ENCODE assay signal across 8 cellular contexts in the genomic region with DNA sequence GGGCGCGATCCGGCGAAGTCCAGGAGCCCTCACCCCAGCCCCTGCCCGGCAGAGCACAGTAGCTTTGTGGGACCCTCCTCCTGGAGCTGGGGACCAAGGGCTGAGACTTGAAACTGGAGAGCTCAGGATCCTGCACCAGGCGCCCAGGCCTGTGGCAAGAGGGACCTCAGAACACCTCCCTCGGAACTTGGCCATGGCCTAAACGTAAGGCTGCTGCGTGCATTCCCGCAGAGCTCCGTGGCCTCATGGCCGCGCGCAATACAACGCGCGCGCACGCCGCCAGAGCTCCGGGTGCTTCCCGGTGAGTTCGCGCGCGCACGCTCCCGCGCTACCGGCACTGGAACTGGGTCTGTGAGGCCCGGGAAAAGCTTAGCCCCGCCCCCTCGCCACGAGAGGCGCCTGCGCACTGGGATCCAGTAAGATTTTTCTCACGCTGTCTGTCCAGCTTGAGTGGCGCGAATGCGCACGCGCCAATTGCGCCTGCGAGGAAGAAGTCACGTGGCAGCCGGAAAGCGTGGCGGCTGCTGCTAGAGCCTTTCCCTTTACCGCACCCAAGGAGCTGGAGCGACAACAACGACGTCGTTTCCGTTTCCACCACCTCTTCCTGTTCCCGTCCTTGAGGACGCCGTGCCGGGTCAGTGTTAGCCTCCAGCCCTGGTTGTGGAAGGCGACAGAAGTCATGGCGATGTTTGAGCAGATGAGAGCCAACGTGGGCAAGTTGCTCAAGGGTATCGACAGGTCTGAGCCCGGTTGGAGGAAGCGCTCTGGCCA. TPM values are rescaled to one million over a fixed set of nuclear protein-coding genes. Genes with fewer than 3 reads are reported as not detected.
DNase-seq lines count a peak whose midpoint lies in the region; ATAC-seq, FAIRE-seq and TF ChIP-seq lines count a peak whose summit lies in the region.

A gene with protein sequence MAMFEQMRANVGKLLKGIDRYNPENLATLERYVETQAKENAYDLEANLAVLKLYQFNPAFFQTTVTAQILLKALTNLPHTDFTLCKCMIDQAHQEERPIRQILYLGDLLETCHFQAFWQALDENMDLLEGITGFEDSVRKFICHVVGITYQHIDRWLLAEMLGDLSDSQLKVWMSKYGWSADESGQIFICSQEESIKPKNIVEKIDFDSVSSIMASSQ (plus strand): TSS at position 599 of the 771 bp plus-strand sequence. CDS start 81 bp downstream, at position 680.

- POLR2A ChIA-PET in WTC11 (lab: Charles Lee): interaction anchor here (0.5 to 2.6 kb wide), 11 partner anchors 16 to 386 kb away, joined by 3 to 28 read pairs (median 4); partner anchors contain the start of gene ACTN4

- CTCF ChIA-PET in WTC11 (lab: Charles Lee): interaction anchor here (0.6 to 2.4 kb wide), 20 partner anchors 16 to 357 kb away, joined by 3 to 32 read pairs (median 5); partner anchors contain the start of genes ACTN4, FAM98C, GGN and MRPS12

- peak within 1 kb of the TSS; percentile 61 for H2AFZ ChIP-seq in ACC112 (ENCODE audit: low read length, unreplicated experiment)

- H3K36me3 ChIP-seq in ACC112 (ENCODE audit: insufficient read depth, low read length) (no peaks in the 10 kb centered on the region), small intestine (ENCODE audit: control insufficient read depth in 2 of 2, insufficient read depth in 2 of 2, low read length in 2 of 2) (peaks cover 4 to 8% of the 10 kb centered on the region in 2 donors)

- no peaks in the 10 kb centered on the region for H3K27me3 ChIP-seq in ACC112 (ENCODE audit: insufficient read depth, low read length)
- no peaks in the 10 kb centered on the region for H3K27me3 ChIP-seq in small intestine (ENCODE audit: control insufficient read depth in 2 of 2, insufficient read depth in 2 of 2, low read length in 2 of 2)

- H3K9me3 Mint-ChIP-seq in WTC11: no peaks in the 10 kb centered on the region

- DNase-seq in NCI-H226 (peak; percentile 96), WTC11 (ENCODE audit: low spot score) (peak; percentile 99), cardiac fibroblast (ENCODE audit: low read depth in 2 of 2) (peak; percentile 99), iPS-NIHi11 (ENCODE audit: low spot score) (peak; percentile 99), small intestine (peak; percentile 99)

- ATAC-seq in GM18873 (IDR thresholded peaks at IDR 0.05; ENCODE audit: low FRiP score, unreplicated experiment) (peak; percentile 56), HG03159 (IDR thresholded peaks at IDR 0.05; ENCODE audit: unreplicated experiment) (peak; percentile 39), WTC11 (peak; percentile 85)

- H3K27ac ChIP-seq in ACC112 (ENCODE audit: low read depth, low read length): peak within 1 kb of the TSS; percentile 44; the same call in 1 of the 2 replicates
- peak within 1 kb of the TSS; percentile 61 to 88 for H3K27ac ChIP-seq in small intestine (ENCODE audit: low read depth in 1 of 2, low read length in 1 of 2)

- peaks cover 45% of the 10 kb centered on the region for H3K4me1 Mint-ChIP-seq in WTC11

- H3K4me3 Mint-ChIP-seq in WTC11: peak within 1 kb of the TSS; percentile 100

- H3K9me3 ChIP-seq in small intestine (ENCODE audit: control insufficient read depth, low read depth): no peaks in the 10 kb centered on the region

- H3K36me3 Mint-ChIP-seq in WTC11: peaks cover 32% of the 10 kb centered on the region

- 1 to 4% (median 2%) methylated on average over 63 to 64 of the region's 64 CpGs for WGBS in small intestine, 3 donors

- peaks cover 5% of the 10 kb centered on the region for H3K4me1 ChIP-seq in ACC112 (ENCODE audit: control insufficient read depth, insufficient read depth, low read length, unreplicated experiment)
- H3K4me1 ChIP-seq in small intestine (ENCODE audit: control insufficient read depth in 2 of 2, insufficient read depth in 1 of 2, low read depth in 1 of 2, low read length in 1 of 2): no peaks in the 10 kb centered on the region

- peak within 1 kb of the TSS; percentile 99 for H3K27ac Mint-ChIP-seq in WTC11

- no peaks in the 10 kb centered on the region; the same call in 1 of the 2 replicates for H3K27me3 Mint-ChIP-seq in WTC11 (ENCODE audit: low read depth)

- H3K79me2 ChIP-seq in ACC112 (ENCODE audit: control insufficient read depth, insufficient read depth, low read length, unreplicated experiment): peaks cover 15% of the 10 kb centered on the region

- no peak for TF ChIP-seq CTCF in WTC11 (IDR thresholded peaks at IDR 0.05)
- TF ChIP-seq CTCF in cardiac fibroblast (IDR thresholded peaks at IDR 0.05; ENCODE audit: low read depth, low read length): no peak

- peak within 1 kb of the TSS; percentile 93 for H3K4me3 ChIP-seq in ACC112 (ENCODE audit: low read depth, low read length)
- peak within 1 kb of the TSS; percentile 79 to 98 for H3K4me3 ChIP-seq in cardiac fibroblast (replicated peaks in 1 of 2; ENCODE audit: low read depth in 2 of 2, low read length in 2 of 2)
- H3K4me3 ChIP-seq in small intestine (ENCODE audit: low read depth in 1 of 2, low read length in 2 of 2): peak within 1 kb of the TSS; percentile 52 to 83

- FAIRE-seq in small intestine (lab: Jason Lieb, UNC): no peak

TF ChIP-seq in WTC11, 78 proteins besides CTCF, POLR2A, EP300 and RAD21 (continues in another document):
- no peak; the same call in 1 of the 2 replicates for TF ChIP-seq CREB1 (CRISPR knock-in tag; IDR thresholded peaks at IDR 0.05)
- no peak; the same call in 1 of the 2 replicates for TF ChIP-seq NR3C1 (CRISPR knock-in tag; conservative IDR thresholded peaks at IDR 0.05; ENCODE audit: low read depth)
- no peak for TF ChIP-seq MYBL2 (CRISPR knock-in tag; IDR thresholded peaks at IDR 0.05)
- peak; percentile 85 for TF ChIP-seq JUN (CRISPR knock-in tag; IDR thresholded peaks at IDR 0.05)
- peak; percentile 99 for TF ChIP-seq FOXK1 (CRISPR knock-in tag; IDR thresholded peaks at IDR 0.05)
- TF ChIP-seq ATF6 (CRISPR knock-in tag; IDR thresholded peaks at IDR 0.05): no peak
- no peak for TF ChIP-seq NFE2L1 (CRISPR knock-in tag; IDR thresholded peaks at IDR 0.05)
- TF ChIP-seq GTF2I (CRISPR knock-in tag; conservative IDR thresholded peaks at IDR 0.05): no peak
- TF ChIP-seq, protein P1, sequence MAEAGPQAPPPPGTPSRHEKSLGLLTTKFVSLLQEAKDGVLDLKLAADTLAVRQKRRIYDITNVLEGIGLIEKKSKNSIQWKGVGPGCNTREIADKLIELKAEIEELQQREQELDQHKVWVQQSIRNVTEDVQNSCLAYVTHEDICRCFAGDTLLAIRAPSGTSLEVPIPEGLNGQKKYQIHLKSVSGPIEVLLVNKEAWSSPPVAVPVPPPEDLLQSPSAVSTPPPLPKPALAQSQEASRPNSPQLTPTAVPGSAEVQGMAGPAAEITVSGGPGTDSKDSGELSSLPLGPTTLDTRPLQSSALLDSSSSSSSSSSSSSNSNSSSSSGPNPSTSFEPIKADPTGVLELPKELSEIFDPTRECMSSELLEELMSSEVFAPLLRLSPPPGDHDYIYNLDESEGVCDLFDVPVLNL (CRISPR knock-in tag; IDR thresholded peaks at IDR 0.05; ENCODE audit: borderline replicate concordance, low read depth): no peak
- TF ChIP-seq AFF4 (CRISPR knock-in tag; IDR thresholded peaks at IDR 0.05; ENCODE audit: borderline replicate concordance): no peak

RNA-seq across cellular contexts. Expression of the gene that starts here (rescaled TPM):
- 389 to 416 TPM (median 410 TPM) in 3 replicates for total RNA-seq in WTC11 (2021)
- 100 to 1,000 TPM; 619 to 710 (median 633) TPM for polyA plus RNA-seq in small intestine

Comparison
In these comparisons a context has a peak if more than half of its experiments do, and no peak if none do; other contexts are left out.
1. Peak in every context shown above with its lines: DNase-seq, ATAC-seq, H3K4me3 ChIP-seq and H3K27ac ChIP-seq.